Comparison of ENCODE assay signal across 1 cellular context in the genomic region with DNA sequence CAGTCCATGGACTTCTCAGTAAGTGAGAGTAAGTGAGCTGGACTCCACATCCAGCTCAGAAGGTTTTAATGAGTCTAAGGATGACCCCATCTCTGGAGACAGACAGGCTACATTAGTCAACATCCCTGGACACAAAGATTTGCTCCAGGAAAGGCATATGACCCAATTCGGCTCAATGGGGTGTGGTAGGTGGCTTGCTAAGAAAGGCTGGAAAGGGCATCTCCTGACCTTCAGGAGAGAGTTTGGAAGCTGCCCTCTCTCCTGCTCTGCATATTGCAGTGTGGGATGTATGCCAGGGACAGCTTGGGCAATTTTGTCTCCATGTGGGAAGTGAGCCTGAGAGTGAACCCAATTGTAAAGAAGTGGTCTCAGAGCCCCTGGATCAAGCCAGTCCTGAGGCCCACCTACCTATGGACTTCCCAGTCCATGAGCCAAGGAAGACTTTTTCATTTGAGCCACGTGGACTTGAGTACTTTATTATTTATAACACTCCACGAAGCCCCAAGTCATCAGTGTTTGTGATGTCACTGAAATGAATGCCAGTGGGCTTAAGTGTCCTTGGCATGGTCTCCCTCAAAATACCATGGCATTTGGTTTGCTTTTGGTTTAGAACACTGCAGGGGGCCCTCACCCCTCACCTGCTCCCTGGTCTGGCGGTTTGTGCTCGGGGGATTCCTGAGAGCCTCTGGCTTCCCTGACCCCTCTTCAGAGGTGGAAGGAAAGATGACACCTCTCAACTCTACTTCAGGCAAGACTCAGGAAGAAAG.
TF ChIP-seq lines count a peak whose summit lies in the region.

No MANE protein-coding gene starts in this region.

TF ChIP-seq in IMR-90, 13 proteins besides CTCF, POLR2A, EP300 and RAD21:
- TF ChIP-seq SMC3 (IDR thresholded peaks at IDR 0.05; ENCODE audit: low read depth, low read length) (no peak), FOS (IDR thresholded peaks at IDR 0.05; ENCODE audit: low read depth, low read length) (no peak)
